Comparison of ENCODE assay signal across 8 cellular contexts in the genomic region with DNA sequence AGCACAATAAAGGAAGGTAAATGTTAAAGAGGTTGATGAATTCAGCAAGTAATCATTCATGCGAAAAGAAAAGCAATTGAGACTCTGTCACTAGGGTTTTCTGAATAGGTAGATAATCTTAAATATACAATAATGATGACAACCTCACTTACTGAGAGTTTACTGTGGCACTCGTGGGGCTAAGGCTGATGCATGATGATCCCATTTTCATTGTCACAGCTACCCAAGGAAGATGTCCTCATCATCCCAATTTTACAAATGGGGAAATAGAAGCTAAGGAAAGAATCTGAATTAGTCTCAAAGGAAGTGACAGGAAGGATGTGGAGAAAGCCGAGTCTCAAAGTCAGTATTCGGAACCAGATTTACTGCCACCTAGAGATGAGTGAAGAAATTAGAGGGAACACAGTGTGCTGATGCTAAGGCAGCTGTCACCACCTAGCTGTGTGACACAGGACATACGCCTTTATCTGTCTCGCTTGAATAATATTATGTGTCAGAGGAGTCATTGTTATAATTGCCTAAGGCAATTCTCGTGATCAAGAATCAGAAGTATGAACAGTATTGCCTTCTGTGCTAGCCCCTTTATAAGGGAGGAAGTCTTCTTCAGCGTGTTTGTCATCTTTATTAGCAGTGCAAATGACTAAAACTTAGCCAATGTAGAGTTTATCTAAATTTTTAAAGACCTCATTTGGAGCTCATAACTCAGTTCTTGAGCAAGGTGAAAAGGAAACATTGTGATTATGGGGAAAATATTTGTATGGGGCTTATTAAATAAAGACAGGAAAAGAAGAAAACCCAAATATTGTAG.
A peak's percentile ranks its signal among the peaks of the same experiment; 100 is the strongest.
DNase-seq lines count a peak whose midpoint lies in the region; ATAC-seq and TF ChIP-seq lines count a peak whose summit lies in the region.

No MANE protein-coding gene starts in this region.

- WGBS in prostate gland, result 33% methylated on average over 8 of the region's 8 CpGs

- no TSS peak for BruUV-seq in PC-3 (replicated peaks; lab: Mats Ljungman, UMichigan)

- H2AFZ ChIP-seq in GM23338, result no peak overlapping the region
- no peak overlapping the region for H2AFZ ChIP-seq in PC-3 (ENCODE audit: low read length)

- H3K36me3 ChIP-seq in GM23338 (ENCODE audit: insufficient read depth) (peaks cover 8% of the 10 kb centered on the region), PC-3 (ENCODE audit: low read depth, low read length) (peaks cover 3% of the 10 kb centered on the region; the same call in 1 of the 2 replicates), prostate gland (no peaks in the 10 kb centered on the region)

- peaks cover under 1% of the 10 kb centered on the region for H3K27me3 Mint-ChIP-seq in GM23338 (ENCODE audit: insufficient read depth, low read depth, poor library complexity)

- H3K27me3 ChIP-seq in GM23338 (ENCODE audit: insufficient read depth), result no peaks in the 10 kb centered on the region
- H3K27me3 ChIP-seq in PC-3 (ENCODE audit: low read length), result no peaks in the 10 kb centered on the region
- H3K27me3 ChIP-seq in prostate gland (replicated peaks; ENCODE audit: insufficient read depth), result no peaks in the 10 kb centered on the region

- H3K9me3 ChIP-seq in PC-3 (ENCODE audit: low read length), result no peaks in the 10 kb centered on the region
- no peaks in the 10 kb centered on the region for H3K9me3 ChIP-seq in prostate gland

- CTCF ChIA-PET in PC-3 (lab: Charles Lee), result interaction anchor here (0.6 to 2.3 kb wide), 8 partner anchors 17 to 519 kb away, joined by 3 to 19 read pairs (median 7); no protein-coding TSS in a partner anchor

- H3K9me3 Mint-ChIP-seq in GM23338, result peaks cover 21% of the 10 kb centered on the region

- peaks cover 24% of the 10 kb centered on the region for H3K36me3 Mint-ChIP-seq in GM23338 (ENCODE audit: low read depth)

- TF ChIP-seq POLR2A in prostate gland (IDR thresholded peaks at IDR 0.05), result no peak

- DNase-seq in GM12864 (ENCODE audit: low read depth) (peak; percentile 37), GM23338 (ENCODE audit: low spot score) (peak; percentile 79), KBM-7 (peak; percentile 86), PC-3 (peak; percentile 96), head of caudate nucleus (peak in 41 of 42 donors; percentile 30 to 91 (median 69)), prostate gland (ENCODE audit: low spot score) (peak; percentile 16), KG1 (lab: John Stamatoyannopoulos, UW) (no peak)
- peak; percentile 25 for DNase-seq in activated naive CD4-positive, alpha-beta T cell treated with anti-CD3 and anti-CD28 coated beads, Interleukin-2, amount 50 U/mL, for 16 hours

- H3K4me3 Mint-ChIP-seq in GM23338, result no peak overlapping the region

- TF ChIP-seq CTCF in GM12864 (IDR thresholded peaks at IDR 0.05; ENCODE audit: low read depth, low read length, missing control alignments) (peak; percentile 83), GM23338 (conservative IDR thresholded peaks at IDR 0.05; ENCODE audit: low read depth in 2 of 2) (peak; percentile 88 to 100), PC-3 (conservative IDR thresholded peaks at IDR 0.05; ENCODE audit: low read depth, low read length) (peak; percentile 100), prostate gland (IDR thresholded peaks at IDR 0.05) (peak; percentile 17 to 74 (median 52))

- H3K9ac ChIP-seq in PC-3 (ENCODE audit: low read length), result no peak overlapping the region

- in situ Hi-C loops in KBM-7 (cut with MboI; ENCODE audit: low pct_unique_long_range_greater_than_20kb, low sequenced_read_pairs), result no loop called here

- H3K4me1 ChIP-seq in GM23338 (ENCODE audit: insufficient read depth) (no peaks in the 10 kb centered on the region), PC-3 (ENCODE audit: insufficient read depth, low read length) (peaks cover 38% of the 10 kb centered on the region), prostate gland (replicated peaks) (no peaks in the 10 kb centered on the region)

- H4K20me1 ChIP-seq in GM23338 (replicated peaks; ENCODE audit: insufficient read depth) (no peaks in the 10 kb centered on the region), PC-3 (ENCODE audit: low read length) (no peaks in the 10 kb centered on the region)

- H3K4me3 ChIP-seq in GM12864 (ENCODE audit: low read depth, low read length), result no peak overlapping the region
- H3K4me3 ChIP-seq in GM23338, result no peak overlapping the region
- H3K4me3 ChIP-seq in PC-3 (ENCODE audit: low read length), result no peak overlapping the region
- H3K4me3 ChIP-seq in prostate gland, result no peak overlapping the region

- H3K27ac Mint-ChIP-seq in GM23338, result no peak overlapping the region

- H3K79me2 ChIP-seq in GM23338 (replicated peaks; ENCODE audit: insufficient read depth), result no peaks in the 10 kb centered on the region
- no peaks in the 10 kb centered on the region for H3K79me2 ChIP-seq in PC-3 (ENCODE audit: low read length)

- H3K4me1 Mint-ChIP-seq in GM23338, result peaks cover 15% of the 10 kb centered on the region; the same call in 2 of the 3 replicates

- peak; percentile 97 for ATAC-seq in GM23338
- ATAC-seq in PC-3, result peak; percentile 85

- H3F3A ChIP-seq in GM23338 (replicated peaks; ENCODE audit: low read depth) (no peaks in the 10 kb centered on the region), PC-3 (ENCODE audit: low read length, unreplicated experiment) (peaks cover 7% of the 10 kb centered on the region)

- intact Hi-C loops in PC-3 (cut with micrococcal nuclease), result loop anchor here (1.0 to 5.0 kb wide), 6 partner anchors 75 to 295 kb away; partner anchors contain the start of gene FAR2
- intact Hi-C loops in head of caudate nucleus (cut with DNase I), result loop anchor here (5.0 kb wide), 1 partner anchor 245 kb away; no protein-coding TSS in a partner anchor
- intact Hi-C loops in prostate gland (cut with DNase I), result no loop called here

- no peak overlapping the region for H3K27ac ChIP-seq in GM23338 (ENCODE audit: low read depth)
- H3K27ac ChIP-seq in PC-3 (ENCODE audit: low read length), result no peak overlapping the region
- H3K27ac ChIP-seq in prostate gland, result no peak overlapping the region

- H3K4me2 ChIP-seq in GM23338 (no peak overlapping the region), PC-3 (ENCODE audit: low read length) (no peak overlapping the region)

- POLR2A ChIA-PET in PC-3 (lab: Charles Lee; ENCODE audit: unreplicated experiment), result no interaction called here

- H3K9me2 ChIP-seq in GM23338 (ENCODE audit: insufficient read depth), result peaks cover 5% of the 10 kb centered on the region; the same call in 1 of the 2 replicates
- no peaks in the 10 kb centered on the region for H3K9me2 ChIP-seq in PC-3 (replicated peaks; ENCODE audit: low read length)

TF ChIP-seq in GM23338, 12 proteins besides CTCF, POLR2A, EP300 and RAD21:
- TF ChIP-seq EZH2 (IDR thresholded peaks at IDR 0.05; ENCODE audit: low read depth, unreplicated experiment) (no peak), EZH2phosphoT487 (IDR thresholded peaks at IDR 0.05; ENCODE audit: unreplicated experiment) (no peak), ZNF331 (CRISPR knock-in tag; IDR thresholded peaks at IDR 0.05; ENCODE audit: low read depth) (no peak), CREB1 (CRISPR knock-in tag; IDR thresholded peaks at IDR 0.05; ENCODE audit: low read depth) (no peak), ETS1 (IDR thresholded peaks at IDR 0.05) (no peak)
